Comparison of ENCODE assay signal across 8 cellular contexts in the genomic region with DNA sequence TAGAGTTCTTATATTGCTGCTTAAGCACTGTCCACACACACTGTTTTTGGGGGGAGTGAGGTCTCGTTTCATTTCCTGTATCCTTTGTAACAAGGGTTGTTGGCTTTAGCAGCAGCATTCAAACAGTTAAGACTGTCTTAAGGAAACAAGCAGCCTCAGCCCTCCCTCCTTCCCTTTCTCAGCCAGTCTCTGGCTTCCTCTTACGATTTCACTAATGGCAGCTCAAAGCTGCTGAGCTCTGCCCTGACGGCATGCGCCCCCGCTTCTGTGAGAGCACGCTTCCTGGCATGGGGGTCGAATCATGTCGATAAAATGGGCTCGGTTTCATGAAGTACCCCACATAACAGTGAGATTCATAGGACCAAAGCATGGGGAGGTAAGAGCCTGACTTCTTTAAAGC.
DNase-seq lines count a peak whose midpoint lies in the region; ATAC-seq and TF ChIP-seq lines count a peak whose summit lies in the region.

No MANE protein-coding gene starts in this region.

- no peaks in the 10 kb centered on the region for H3K27me3 ChIP-seq in Loucy (ENCODE audit: insufficient read depth, low read length, poor library complexity, severe bottlenecking)

- ATAC-seq in GM19455 (IDR thresholded peaks at IDR 0.05; ENCODE audit: unreplicated experiment) (peak; percentile 39), omental fat pad (ENCODE audit: low FRiP score) (peak; percentile 67)

- H3K36me3 ChIP-seq in Loucy (ENCODE audit: insufficient read depth, low read length), result peaks cover 26% of the 10 kb centered on the region

- peak overlapping the region; percentile 39; the same call in 1 of the 2 replicates for H2AFZ ChIP-seq in Loucy (ENCODE audit: low read length)

- peaks cover 46% of the 10 kb centered on the region for H3K79me2 ChIP-seq in Loucy (ENCODE audit: insufficient read depth, low read length)

- H3F3A ChIP-seq in Loucy (ENCODE audit: low read depth), result peaks cover 3% of the 10 kb centered on the region; the same call in 1 of the 2 replicates

- TF ChIP-seq CTCF in AG09309 (IDR thresholded peaks at IDR 0.05; ENCODE audit: control insufficient read depth, insufficient read depth, low read depth, low read length, missing control alignments) (no peak), Loucy (conservative IDR thresholded peaks at IDR 0.05; ENCODE audit: low read length) (no peak), fibroblast of the aortic adventitia (IDR thresholded peaks at IDR 0.05; ENCODE audit: insufficient read depth, low read length) (no peak), omental fat pad (IDR thresholded peaks at IDR 0.05) (no peak)

- peak overlapping the region; percentile 17; the same call in 1 of the 2 replicates for H3K4me3 ChIP-seq in AG09309 (ENCODE audit: control insufficient read depth, low read depth, low read length)
- H3K4me3 ChIP-seq in Loucy (ENCODE audit: low read length, poor library complexity, severe bottlenecking), result peak overlapping the region; percentile 81
- peak overlapping the region; percentile 31 for H3K4me3 ChIP-seq in fibroblast of the aortic adventitia (ENCODE audit: low read depth, low read length)

- H3K9me2 ChIP-seq in Loucy (replicated peaks; ENCODE audit: low read depth, low read length), result no peaks in the 10 kb centered on the region

- peaks cover 2% of the 10 kb centered on the region for H4K20me1 ChIP-seq in Loucy (ENCODE audit: insufficient read depth, low read length, poor library complexity, severe bottlenecking)

- peaks cover 58% of the 10 kb centered on the region for H3K4me1 ChIP-seq in Loucy (ENCODE audit: insufficient read depth, low read length, poor library complexity, severe bottlenecking)

- no peaks in the 10 kb centered on the region for H3K9me3 ChIP-seq in Loucy (ENCODE audit: insufficient read depth, low read depth, low read length)

- H3K9ac ChIP-seq in Loucy (ENCODE audit: low read depth, low read length, poor library complexity, severe bottlenecking), result peak overlapping the region; percentile 93

- peak overlapping the region; percentile 80 for H3K4me2 ChIP-seq in Loucy (ENCODE audit: low read depth, low read length, poor library complexity, severe bottlenecking)

- no peak for DNase-seq in AG09309 (ENCODE audit: low read depth)
- peak; percentile 71 to 75 for DNase-seq in activated T-cell treated with anti-CD3 and anti-CD28 coated beads, Interleukin-2, amount 50 U/mL, for 48 hours
- peak; percentile 58 for DNase-seq in fibroblast of the aortic adventitia (ENCODE audit: low read depth)
- no peak for DNase-seq in omental fat pad (ENCODE audit: low spot score)
- no peak for DNase-seq in NCI-H748 treated with DMSO at 0.1 percent for 48 hours (lab: John Stamatoyannopoulos, UW)
- DNase-seq in DMS 273 treated with DMSO at 0.1 percent for 48 hours (lab: John Stamatoyannopoulos, UW), result no peak

Comparison
In these comparisons a context has a peak if more than half of its experiments do, and no peak if none do; other contexts are left out.
1. DNase-seq: peak in activated T-cell treated with anti-CD3 and anti-CD28 coated beads, Interleukin-2, amount 50 U/mL, for 48 hours (2 of 2) and fibroblast of the aortic adventitia (single experiment); none in AG09309 (single experiment), omental fat pad (single experiment), NCI-H748 treated with DMSO at 0.1 percent for 48 hours (single experiment) and DMS 273 treated with DMSO at 0.1 percent for 48 hours (single experiment).
2. H3K4me3 ChIP-seq: peak in every context shown above with its lines; median percentile 81 in Loucy; 31 in fibroblast of the aortic adventitia; 17 in AG09309.